22 cellular contexts compared by ENCODE assay signal in the genomic region with DNA sequence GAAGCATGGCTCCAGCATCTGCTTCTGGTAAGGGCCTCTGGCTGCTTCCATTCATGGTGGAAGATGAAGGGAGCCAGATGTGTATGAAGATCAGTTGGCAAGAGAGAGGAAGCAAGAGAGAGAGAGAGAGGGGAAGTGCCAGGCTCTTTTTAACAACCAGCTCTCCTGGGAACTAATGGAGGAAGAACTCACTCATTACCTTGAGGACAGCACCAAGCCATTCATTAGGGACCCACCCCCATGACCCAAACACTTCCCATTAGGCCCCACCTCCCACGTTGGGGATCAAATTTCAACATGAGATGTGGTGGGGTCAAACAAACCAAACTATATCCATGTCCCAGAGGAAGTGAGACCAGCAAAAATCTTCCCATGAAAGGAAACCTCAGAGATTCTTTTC.
DNase-seq lines count a peak whose midpoint lies in the region; ATAC-seq lines count a peak whose summit lies in the region.
"Had no signal": no experiment of that assay in that cellular context is flagged by ENCODE, and none has a peak within 500 bp of the region (broad histone marks: within the 10 kb centered on the region; RNA-seq: fewer than 3 reads in every experiment).

No MANE protein-coding gene starts in this region.

- H3K4me3 Mint-ChIP-seq in stimulated activated naive CD8-positive, alpha-beta T cell treated with anti-CD3 and anti-CD28 coated beads, Interleukin-15, amount 100 ng/mL, for 72 hours = no peak overlapping the region
- H3K4me3 Mint-ChIP-seq in dendritic cell treated with granulocyte-macrophage colony-stimulating factor and Interleukin-4, amounts not matched to agents 40 ng/mL and 50 ng/mL, for 4 days = no peak overlapping the region
- H3K4me3 Mint-ChIP-seq: activated CD4-positive, alpha-beta T cell treated with anti-CD3 and anti-CD28 coated beads, Interleukin-2, amount 10 ng/mL, durations not matched to agents 7 days and 5 days; activated naive CD4-positive, alpha-beta T cell treated with anti-CD3 and anti-CD28 coated beads, Interleukin-2, amount 50 U/mL, for 24 hours; brain; neural progenitor cell; stimulated activated naive CD8-positive, alpha-beta T cell treated with anti-CD3 and anti-CD28 coated beads, Interleukin-15, Interleukin-2, amounts not matched to agents 100 ng/mL and 50 ng/mL, for 24 hours had no signal

- peak overlapping the region; percentile 68 to 93 for H3K27ac Mint-ChIP-seq in stimulated activated naive CD8-positive, alpha-beta T cell treated with anti-CD3 and anti-CD28 coated beads, Interleukin-15, amount 100 ng/mL, for 72 hours
- H3K27ac Mint-ChIP-seq in dendritic cell treated with granulocyte-macrophage colony-stimulating factor and Interleukin-4, amounts not matched to agents 40 ng/mL and 50 ng/mL, for 4 days = peak overlapping the region; percentile 38
- H3K27ac Mint-ChIP-seq: activated CD4-positive, alpha-beta T cell treated with anti-CD3 and anti-CD28 coated beads, Interleukin-2, amount 10 ng/mL, durations not matched to agents 7 days and 5 days; activated naive CD4-positive, alpha-beta T cell treated with anti-CD3 and anti-CD28 coated beads, Interleukin-2, amount 50 U/mL, for 24 hours; brain; neural progenitor cell; stimulated activated naive CD8-positive, alpha-beta T cell treated with anti-CD3 and anti-CD28 coated beads, Interleukin-15, Interleukin-2, amounts not matched to agents 100 ng/mL and 50 ng/mL, for 24 hours had no signal

- no peaks in the 10 kb centered on the region for H3K4me1 Mint-ChIP-seq in stimulated activated naive CD8-positive, alpha-beta T cell treated with anti-CD3 and anti-CD28 coated beads, Interleukin-15, amount 100 ng/mL, for 72 hours
- peaks cover 21% of the 10 kb centered on the region for H3K4me1 Mint-ChIP-seq in dendritic cell treated with granulocyte-macrophage colony-stimulating factor and Interleukin-4, amounts not matched to agents 40 ng/mL and 50 ng/mL, for 4 days (ENCODE audit: low read depth)
- H3K4me1 Mint-ChIP-seq: activated CD4-positive, alpha-beta T cell treated with anti-CD3 and anti-CD28 coated beads, Interleukin-2, amount 10 ng/mL, durations not matched to agents 7 days and 5 days; activated naive CD4-positive, alpha-beta T cell treated with anti-CD3 and anti-CD28 coated beads, Interleukin-2, amount 50 U/mL, for 24 hours; brain had no signal

- intact Hi-C loops in dendritic cell treated with granulocyte-macrophage colony-stimulating factor and Interleukin-4, amounts not matched to agents 40 ng/mL and 50 ng/mL, for 4 days (cut with micrococcal nuclease) = no loop called here
- intact Hi-C loops in left ventricle myocardium superior (cut with micrococcal nuclease) = no loop called here

- ATAC-seq in stimulated activated naive CD8-positive, alpha-beta T cell treated with anti-CD3 and anti-CD28 coated beads, Interleukin-15, amount 100 ng/mL, for 72 hours = no peak
- no peak for ATAC-seq in stimulated activated naive CD8-positive, alpha-beta T cell treated with anti-CD3 and anti-CD28 coated beads, Interleukin-15, Interleukin-2, amounts not matched to agents 100 U/mL and 50 U/mL, for 24 hours
- ATAC-seq in GM21360 (IDR thresholded peaks at IDR 0.05; ENCODE audit: unreplicated experiment) (no peak), left ventricle myocardium superior (no peak)

- H3K36me3 Mint-ChIP-seq in dendritic cell treated with granulocyte-macrophage colony-stimulating factor and Interleukin-4, amounts not matched to agents 40 ng/mL and 50 ng/mL, for 4 days (ENCODE audit: low read depth) = no peaks in the 10 kb centered on the region
- H3K36me3 Mint-ChIP-seq: activated naive CD4-positive, alpha-beta T cell treated with anti-CD3 and anti-CD28 coated beads, Interleukin-2, amount 50 U/mL, for 24 hours; brain; IgD-negative memory B cell; neural progenitor cell had no signal

- no peak for DNase-seq in stimulated activated naive CD8-positive, alpha-beta T cell treated with anti-CD3 and anti-CD28 coated beads, Interleukin-15, amount 100 ng/mL, for 72 hours
- DNase-seq in stimulated activated naive CD8-positive, alpha-beta T cell treated with anti-CD3 and anti-CD28 coated beads, Interleukin-15, Interleukin-2, amounts not matched to agents 100 U/mL and 50 U/mL, for 24 hours = no peak
- DNase-seq in NCI-H69 (lab: John Stamatoyannopoulos, UW) = peak; percentile 72
- no peak for DNase-seq in 8988T
- no peak for DNase-seq in DMS153 treated with DMSO at 0.1 percent for 48 hours (lab: John Stamatoyannopoulos, UW; ENCODE audit: unreplicated experiment)
- no peak for DNase-seq in left ventricle myocardium superior
- DNase-seq: activated CD4-positive, alpha-beta T cell treated with anti-CD3 and anti-CD28 coated beads, Interleukin-2, amount 10 ng/mL, durations not matched to agents 7 days and 5 days; esophagus squamous epithelium; head of caudate nucleus; islet precursor cell; NCI-H1694 treated with DMSO at 0.1 percent for 48 hours; NCI-H446 treated with DMSO at 0.1 percent for 48 hours; retina; stimulated activated CD4-positive, alpha-beta T cell treated with anti-CD3 and anti-CD28 coated beads, Interleukin-15, amount 100 ng/mL, for 24 hours; T1000 had no signal

- no peaks in the 10 kb centered on the region for H3K9me3 Mint-ChIP-seq in stimulated activated naive CD8-positive, alpha-beta T cell treated with anti-CD3 and anti-CD28 coated beads, Interleukin-15, amount 100 ng/mL, for 72 hours
- H3K9me3 Mint-ChIP-seq in dendritic cell treated with granulocyte-macrophage colony-stimulating factor and Interleukin-4, amounts not matched to agents 40 ng/mL and 50 ng/mL, for 4 days = no peaks in the 10 kb centered on the region
- H3K9me3 Mint-ChIP-seq: activated CD4-positive, alpha-beta T cell treated with anti-CD3 and anti-CD28 coated beads, Interleukin-2, amount 10 ng/mL, durations not matched to agents 7 days and 5 days; activated naive CD4-positive, alpha-beta T cell treated with anti-CD3 and anti-CD28 coated beads, Interleukin-2, amount 50 U/mL, for 24 hours; IgD-negative memory B cell; neural progenitor cell; stimulated activated naive CD8-positive, alpha-beta T cell treated with anti-CD3 and anti-CD28 coated beads, Interleukin-15, Interleukin-2, amounts not matched to agents 100 ng/mL and 50 ng/mL, for 24 hours had no signal

- peaks cover 23% of the 10 kb centered on the region for H3K27me3 Mint-ChIP-seq in stimulated activated naive CD8-positive, alpha-beta T cell treated with anti-CD3 and anti-CD28 coated beads, Interleukin-15, amount 100 ng/mL, for 72 hours
- H3K27me3 Mint-ChIP-seq in dendritic cell treated with granulocyte-macrophage colony-stimulating factor and Interleukin-4, amounts not matched to agents 40 ng/mL and 50 ng/mL, for 4 days = peaks cover 2% of the 10 kb centered on the region
- H3K27me3 Mint-ChIP-seq: brain had no signal
